ENCODE assay signal across 13 cellular contexts in genomic region chr10:77290528-77291155, GRCh38.
DNase-seq lines count a peak whose midpoint lies in the region; ATAC-seq and TF ChIP-seq lines count a peak whose summit lies in the region.
"Had no signal": no experiment of that assay in that cellular context is flagged by ENCODE, and none has a peak within 500 bp of the region (broad histone marks: within the 10 kb centered on the region; RNA-seq: fewer than 3 reads in every experiment).

No MANE protein-coding gene starts in this region.

- H3K27me3 Mint-ChIP-seq in activated T-cell treated with anti-CD3 and anti-CD28 coated beads, Interleukin-2, amount 50 U/mL, for 72 hours (ENCODE audit: low read depth), result peaks cover 19% of the 10 kb centered on the region
- H3K27me3 Mint-ChIP-seq: CD4-positive, alpha-beta T cell had no signal

- DNase-seq in ACHN, result peak; percentile 99
- peak; percentile 27 for DNase-seq in HPDE6-E6E7 (ENCODE audit: extremely low spot score)
- peak; percentile 71 for DNase-seq in astrocyte of the cerebellum (ENCODE audit: low read depth)
- DNase-seq in kidney epithelial cell (ENCODE audit: low read depth), result peak; percentile 97
- no peak for DNase-seq in hippocampal formation (lab: John Stamatoyannopoulos, UW)
- DNase-seq in NK-92 treated with Interleukin-12 subunit alpha and Interleukin-12 subunit beta, amount 100 ng/mL, for 24 hours (lab: John Stamatoyannopoulos, UW), result no peak
- DNase-seq in activated T-cell treated with anti-CD3 and anti-CD28 coated beads, Interleukin-2, amount 50 U/mL, for 72 hours, result no peak
- DNase-seq in SK-N-DZ (ENCODE audit: low spot score), result no peak
- DNase-seq: activated T-cell treated with anti-CD3 and anti-CD28 coated beads for 4 hours; CD4-positive, alpha-beta T cell; left ventricle myocardium inferior; stimulated activated naive CD4-positive, alpha-beta T cell had no signal

- in situ Hi-C loops in ACHN (cut with HindIII; ENCODE audit: low pct_ligation_motif_present, low pct_unique_long_range_greater_than_20kb, low sequenced_read_pairs) (no loop called here), astrocyte of the cerebellum (cut with HindIII; ENCODE audit: low sequenced_read_pairs) (no loop called here)

- H3K36me3 Mint-ChIP-seq in activated T-cell treated with anti-CD3 and anti-CD28 coated beads, Interleukin-2, amount 50 U/mL, for 72 hours (ENCODE audit: insufficient read depth in 2 of 2), result no peaks in the 10 kb centered on the region

- H3K4me3 Mint-ChIP-seq in activated T-cell treated with anti-CD3 and anti-CD28 coated beads, Interleukin-2, amount 50 U/mL, for 72 hours, result no peak overlapping the region
- H3K4me3 Mint-ChIP-seq: CD4-positive, alpha-beta T cell had no signal

- H3K27me3 ChIP-seq in kidney epithelial cell (ENCODE audit: control insufficient read depth, insufficient read depth, low read length), result no peaks in the 10 kb centered on the region

- no peaks in the 10 kb centered on the region for H3K36me3 ChIP-seq in kidney epithelial cell (ENCODE audit: control insufficient read depth, insufficient read depth, low read length)
- H3K36me3 ChIP-seq: left ventricle myocardium inferior had no signal

- H3K27ac Mint-ChIP-seq in activated T-cell treated with anti-CD3 and anti-CD28 coated beads, Interleukin-2, amount 50 U/mL, for 72 hours, result no peak overlapping the region
- H3K27ac Mint-ChIP-seq: CD4-positive, alpha-beta T cell had no signal

- no peak overlapping the region for H3K4me3 ChIP-seq in astrocyte of the cerebellum (ENCODE audit: low read depth, low read length)
- H3K4me3 ChIP-seq in kidney epithelial cell (ENCODE audit: low read depth, low read length), result no peak overlapping the region
- H3K4me3 ChIP-seq: left ventricle myocardium inferior, skin epidermis had no signal

- TF ChIP-seq CTCF in astrocyte of the cerebellum (IDR thresholded peaks at IDR 0.05; ENCODE audit: low read depth, low read length, missing control alignments), result no peak
- no peak for TF ChIP-seq CTCF in kidney epithelial cell (IDR thresholded peaks at IDR 0.05; ENCODE audit: insufficient read depth, low read length, poor library complexity, severe bottlenecking)

- no peak for ATAC-seq in activated T-cell treated with anti-CD3 and anti-CD28 coated beads, Interleukin-2, amount 50 U/mL, for 72 hours (replicated peaks in 1 of 2)

- H3K4me1 Mint-ChIP-seq in activated T-cell treated with anti-CD3 and anti-CD28 coated beads, Interleukin-2, amount 50 U/mL, for 72 hours (ENCODE audit: low read depth), result no peaks in the 10 kb centered on the region

- no peaks in the 10 kb centered on the region for H3K9me3 Mint-ChIP-seq in activated T-cell treated with anti-CD3 and anti-CD28 coated beads, Interleukin-2, amount 50 U/mL, for 72 hours
- H3K9me3 Mint-ChIP-seq: CD4-positive, alpha-beta T cell had no signal

Comparison
In these comparisons a context has a peak if more than half of its experiments do, and no peak if none do; other contexts are left out.
1. DNase-seq: peak in ACHN (single experiment), HPDE6-E6E7 (single experiment), astrocyte of the cerebellum (single experiment) and kidney epithelial cell (single experiment); none in hippocampal formation (0 of 2), NK-92 treated with Interleukin-12 subunit alpha and Interleukin-12 subunit beta, amount 100 ng/mL, for 24 hours (single experiment), activated T-cell treated with anti-CD3 and anti-CD28 coated beads, Interleukin-2, amount 50 U/mL, for 72 hours (0 of 2) and SK-N-DZ (single experiment).